Comparison of ENCODE assay signal across 8 cellular contexts in the genomic region with DNA sequence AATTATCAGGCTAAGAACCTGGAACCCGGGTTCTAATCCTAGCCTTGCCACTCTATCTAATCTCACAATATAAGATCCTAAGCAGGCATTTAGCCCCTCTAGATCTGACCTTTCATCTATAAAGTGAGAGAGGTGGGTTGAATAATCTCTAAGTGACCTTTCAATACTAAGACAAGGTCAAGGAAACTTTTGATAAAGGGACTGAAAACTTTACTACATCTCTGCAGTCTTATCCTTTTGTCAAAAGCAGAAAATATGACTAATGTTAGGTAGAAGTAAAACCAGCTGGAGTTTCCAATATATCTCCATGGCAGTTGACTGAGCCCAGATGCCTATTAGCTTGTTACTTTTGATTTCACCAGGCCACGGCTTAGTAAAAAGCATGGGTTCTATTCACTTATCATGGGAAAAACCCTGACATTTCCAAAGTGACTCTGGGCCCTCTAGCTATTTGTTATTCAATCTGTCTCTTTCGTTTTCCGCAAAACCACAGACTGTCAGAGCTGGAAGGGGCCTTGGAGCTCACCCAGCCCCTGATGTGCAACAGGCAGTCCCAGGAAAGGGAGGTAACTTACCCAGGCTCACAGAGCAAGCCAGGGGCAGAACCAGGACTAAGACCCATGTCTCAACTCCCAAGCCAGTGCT.
A peak's percentile ranks its signal among the peaks of the same experiment; 100 is the strongest.
DNase-seq lines count a peak whose midpoint lies in the region; ATAC-seq and TF ChIP-seq lines count a peak whose summit lies in the region.

No MANE protein-coding gene starts in this region.

- DNase-seq in stimulated activated CD4-positive, alpha-beta T cell treated with anti-CD3 and anti-CD28 coated beads, Interleukin-2, amount 100 ng/mL, for 24 hours: peak; percentile 28 to 34
- no peak for DNase-seq in stimulated activated CD4-positive, alpha-beta T cell treated with anti-CD3 and anti-CD28 coated beads, Interleukin-4, amount 100 ng/mL, for 1 hour
- DNase-seq in LHCN-M2 (ENCODE audit: low read depth) (peak; percentile 69), fibroblast of peridontal ligament (ENCODE audit: extremely low read depth) (peak; percentile 96), vagina (ENCODE audit: extremely low spot score in 2 of 2) (no peak), GM13976 (ENCODE audit: low spot score) (no peak), omental fat pad (ENCODE audit: low spot score) (no peak)
- DNase-seq in effector CD8-positive, alpha-beta T cell (lab: John Stamatoyannopoulos, UW): no peak

- intact Hi-C loops in vagina (cut with DNase I): loop anchor here (10.0 kb wide), 1 partner anchor 49 kb away; no protein-coding TSS in a partner anchor

- H3K4me1 ChIP-seq in vagina: peaks cover 54% of the 10 kb centered on the region

- in situ Hi-C loops in GM13976 (cut with MboI; ENCODE audit: low sequenced_read_pairs, unreplicated experiment): no loop called here

- H3K36me3 ChIP-seq in vagina: no peaks in the 10 kb centered on the region

- H3K27ac ChIP-seq in vagina: peak overlapping the region; percentile 63

- no peak overlapping the region for H3K4me3 ChIP-seq in vagina

- no peak for TF ChIP-seq CTCF in vagina (IDR thresholded peaks at IDR 0.05)
- TF ChIP-seq CTCF in GM13976 (IDR thresholded peaks at IDR 0.05; ENCODE audit: borderline replicate concordance, control extremely low read depth, extremely low read depth, insufficient read depth, missing control alignments): no peak
- no peak for TF ChIP-seq CTCF in omental fat pad (IDR thresholded peaks at IDR 0.05)

- TF ChIP-seq POLR2A in vagina (IDR thresholded peaks at IDR 0.05): no peak

- H3K9me3 ChIP-seq in vagina: no peaks in the 10 kb centered on the region

- H3K27me3 ChIP-seq in vagina: no peaks in the 10 kb centered on the region

- no peak for ATAC-seq in omental fat pad (ENCODE audit: low FRiP score)

Comparison
In these comparisons a context has a peak if more than half of its experiments do, and no peak if none do; other contexts are left out.
1. DNase-seq: peak in stimulated activated CD4-positive, alpha-beta T cell treated with anti-CD3 and anti-CD28 coated beads, Interleukin-2, amount 100 ng/mL, for 24 hours (2 of 2), LHCN-M2 (single experiment) and fibroblast of peridontal ligament (single experiment); none in stimulated activated CD4-positive, alpha-beta T cell treated with anti-CD3 and anti-CD28 coated beads, Interleukin-4, amount 100 ng/mL, for 1 hour (single experiment), vagina (0 of 2), effector CD8-positive, alpha-beta T cell (single experiment), GM13976 (single experiment) and omental fat pad (single experiment).